8 cellular contexts compared by ENCODE assay signal in the genomic region with DNA sequence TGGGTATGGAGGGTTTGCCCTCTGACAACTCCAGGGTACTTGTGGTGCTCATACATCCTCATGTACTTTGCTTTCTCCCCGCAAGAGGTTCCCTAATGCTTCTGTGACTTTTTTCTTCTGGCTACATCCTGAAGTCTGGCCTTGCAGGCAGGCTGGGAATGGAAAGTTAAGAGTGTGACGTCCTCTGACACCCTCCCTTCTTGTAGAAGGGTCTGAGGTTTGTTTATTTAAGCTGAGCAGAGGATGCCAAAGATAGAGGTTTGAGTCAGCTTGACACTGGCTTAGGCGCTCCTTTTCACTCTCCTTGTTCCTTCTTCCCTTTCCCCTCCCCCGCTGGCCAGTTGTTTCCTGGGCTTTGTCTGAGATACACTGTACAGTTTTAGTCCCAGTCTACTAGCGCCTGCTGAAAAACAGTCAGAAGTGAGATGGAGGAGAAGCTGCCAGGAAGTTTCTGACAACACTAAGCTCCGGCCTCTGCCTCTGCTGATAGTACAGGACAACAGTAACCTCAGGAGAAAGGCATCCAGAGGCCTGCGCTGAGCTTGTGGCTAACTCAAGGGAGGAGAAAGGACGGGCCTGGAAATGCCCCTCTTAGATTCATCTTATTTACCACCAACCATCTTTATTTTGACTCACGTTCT. TPM values are rescaled to one million over a fixed set of nuclear protein-coding genes. Genes with fewer than 3 reads are reported as not detected.
DNase-seq lines count a peak whose midpoint lies in the region; ATAC-seq and TF ChIP-seq lines count a peak whose summit lies in the region.

Gene MACF1 (plus strand): TSS at position 255 of the 641 bp plus-strand sequence. CDS start 328 bp downstream, at position 583.

- peak within 1 kb of the TSS; percentile 77 to 92 for H3K27ac ChIP-seq in aorta (ENCODE audit: low read depth in 1 of 2, low read length in 2 of 2)

- H3K4me1 ChIP-seq in aorta (ENCODE audit: control insufficient read depth in 1 of 2, insufficient read depth in 2 of 2, low read length in 2 of 2) = no peaks in the 10 kb centered on the region

- H3K36me3 Mint-ChIP-seq in activated naive CD4-positive, alpha-beta T cell treated with anti-CD3 and anti-CD28 coated beads for 36 hours (ENCODE audit: low read depth) = peaks cover 9% of the 10 kb centered on the region
- no peaks in the 10 kb centered on the region for H3K36me3 Mint-ChIP-seq in nephron (ENCODE audit: low read depth)

- H3K4me3 ChIP-seq in fibroblast of villous mesenchyme (ENCODE audit: low read depth, low read length) (peak within 1 kb of the TSS; percentile 72), aorta (ENCODE audit: low read length in 2 of 2) (peak within 1 kb of the TSS; percentile 62 to 83)

- intact Hi-C loops in activated naive CD4-positive, alpha-beta T cell treated with anti-CD3 and anti-CD28 coated beads for 36 hours (cut with micrococcal nuclease) = loop anchor here (1.0 kb wide), 3 partner anchors 7 to 54 kb away; no protein-coding TSS in a partner anchor
- intact Hi-C loops in aorta (cut with DNase I) = loop anchor here (5.0 kb wide), 1 partner anchor 53 kb away; no protein-coding TSS in a partner anchor

- H3K4me1 Mint-ChIP-seq in activated naive CD4-positive, alpha-beta T cell treated with anti-CD3 and anti-CD28 coated beads for 36 hours (ENCODE audit: low read depth) = peaks cover 55% of the 10 kb centered on the region
- H3K4me1 Mint-ChIP-seq in nephron = peaks cover 36% of the 10 kb centered on the region

- H3K27me3 ChIP-seq in aorta (ENCODE audit: control insufficient read depth in 1 of 2, insufficient read depth in 2 of 2, low read length in 1 of 2) = no peaks in the 10 kb centered on the region

- H3K27me3 Mint-ChIP-seq in activated naive CD4-positive, alpha-beta T cell treated with anti-CD3 and anti-CD28 coated beads for 36 hours (ENCODE audit: low read depth) = no peaks in the 10 kb centered on the region
- H3K27me3 Mint-ChIP-seq in nephron (ENCODE audit: low read depth) = no peaks in the 10 kb centered on the region

- WGBS in aorta, 2 donors = 0 to 3% methylated on average over 9 of the region's 9 CpGs

- CTCF ChIA-PET in activated naive CD4-positive, alpha-beta T cell treated with anti-CD3 and anti-CD28 coated beads for 36 hours (lab: Charles Lee) = interaction anchor here (0.7 to 7.9 kb wide), 12 partner anchors 11 to 1175 kb away, joined by 3 to 100 read pairs (median 4); no protein-coding TSS in a partner anchor

- no peaks in the 10 kb centered on the region for H3K9me3 Mint-ChIP-seq in activated naive CD4-positive, alpha-beta T cell treated with anti-CD3 and anti-CD28 coated beads for 36 hours
- H3K9me3 Mint-ChIP-seq in nephron = no peaks in the 10 kb centered on the region

- H3K4me3 Mint-ChIP-seq in activated naive CD4-positive, alpha-beta T cell treated with anti-CD3 and anti-CD28 coated beads for 36 hours = peak within 1 kb of the TSS; percentile 81
- peak within 1 kb of the TSS; percentile 70 to 85 (median 84) for H3K4me3 Mint-ChIP-seq in nephron

- H3K27ac Mint-ChIP-seq in activated naive CD4-positive, alpha-beta T cell treated with anti-CD3 and anti-CD28 coated beads for 36 hours = peak within 1 kb of the TSS; percentile 98
- peak within 1 kb of the TSS; percentile 92 to 98 (median 94) for H3K27ac Mint-ChIP-seq in nephron

- peak; percentile 12 for ATAC-seq in GM18498 (IDR thresholded peaks at IDR 0.05; ENCODE audit: unreplicated experiment)
- ATAC-seq in aorta (ENCODE audit: low FRiP score) = peak; percentile 94
- ATAC-seq in HG03025 (IDR thresholded peaks at IDR 0.05; ENCODE audit: low FRiP score, unreplicated experiment) = no peak
- ATAC-seq in HG02571 (IDR thresholded peaks at IDR 0.05; ENCODE audit: unreplicated experiment) = no peak

- TF ChIP-seq CTCF in fibroblast of villous mesenchyme (IDR thresholded peaks at IDR 0.05; ENCODE audit: insufficient read depth, low read depth, low read length) (peak; percentile 62), nephron (IDR thresholded peaks at IDR 0.05; ENCODE audit: unreplicated experiment in 3 of 3) (peak; percentile 31 to 38 (median 34))

- H3K9me3 ChIP-seq in aorta (ENCODE audit: control insufficient read depth, low read length) = no peaks in the 10 kb centered on the region

- H3K36me3 ChIP-seq in aorta (ENCODE audit: control insufficient read depth in 1 of 2, insufficient read depth in 2 of 2, low read length in 1 of 2) = no peaks in the 10 kb centered on the region

- DNase-seq in NOMO-1 (lab: John Stamatoyannopoulos, UW; ENCODE audit: unreplicated experiment in 2 of 2) (peak; percentile 30 to 63), fibroblast of villous mesenchyme (ENCODE audit: low read depth) (peak; percentile 98), aorta (peak; percentile 83 to 85)
- DNase-seq in activated naive CD4-positive, alpha-beta T cell treated with anti-CD3 and anti-CD28 coated beads for 36 hours = peak; percentile 76

RNA-seq across cellular contexts. Expression of gene MACF1, which starts in this region (rescaled TPM):
- total RNA-seq in activated naive CD4-positive, alpha-beta T cell treated with anti-CD3 and anti-CD28 coated beads for 36 hours = 100 to 1,000 TPM; 174 to 179 TPM
- total RNA-seq in fibroblast of villous mesenchyme (409 and 554 TPM in 2 replicates), aorta (100 to 1,000 TPM; 613 to 785 TPM)
- polyA plus RNA-seq in aorta = 100 to 1,000 TPM in 1 of 2 donors, 10 to 100 TPM in 1; 38.9 to 159 TPM

Comparison
In these comparisons a context has a peak if more than half of its experiments do, and no peak if none do; other contexts are left out.
1. ATAC-seq: peak in GM18498 (single experiment) and aorta (single experiment); none in HG03025 (single experiment) and HG02571 (single experiment).
2. DNase-seq: peak in every context shown above with its lines; median percentile 98 in fibroblast of villous mesenchyme; 84 in aorta; 76 in activated naive CD4-positive, alpha-beta T cell treated with anti-CD3 and anti-CD28 coated beads for 36 hours; 46 in NOMO-1.